Comparison of ENCODE assay signal across 8 cellular contexts in genomic region chr19:37654833-37655688, GRCh38. TPM values are rescaled to one million over a fixed set of nuclear protein-coding genes. Genes with fewer than 3 reads are reported as not detected.
A peak's percentile ranks its signal among the peaks of the same experiment; 100 is the strongest.
DNase-seq lines count a peak whose midpoint lies in the region; ATAC-seq and TF ChIP-seq lines count a peak whose summit lies in the region.

Gene ZFP30 (minus strand): TSS chr19:37655465. CDS start chr19:37647822, 7,643 bp downstream.

- no peak for TF ChIP-seq EP300 in Ishikawa (IDR thresholded peaks at IDR 0.05; ENCODE audit: borderline replicate concordance)

- TF ChIP-seq RAD21 in Ishikawa (IDR thresholded peaks at IDR 0.05; ENCODE audit: low read depth): no peak

- no peak for TF ChIP-seq CTCF in omental fat pad (IDR thresholded peaks at IDR 0.05)

- DNase-seq in D341Med (ENCODE audit: low spot score) (peak; percentile 93), SHP77 treated with DMSO at 0.1 percent for 48 hours (lab: John Stamatoyannopoulos, UW) (peak; percentile 82), glomerular visceral epithelial cell (ENCODE audit: extremely low spot score) (peak; percentile 82), omental fat pad (ENCODE audit: low spot score) (peak; percentile 53), superior temporal gyrus (ENCODE audit: extremely low spot score) (peak; percentile 89)
- DNase-seq in activated naive CD4-positive, alpha-beta T cell treated with anti-CD3 and anti-CD28 coated beads, Interleukin-2, amount 50 U/mL, for 16 hours: peak; percentile 85

- ATAC-seq in GM21526 (IDR thresholded peaks at IDR 0.05; ENCODE audit: low FRiP score, unreplicated experiment) (peak; percentile 56), omental fat pad (ENCODE audit: low FRiP score) (peak; percentile 86)

TF ChIP-seq in Ishikawa, 13 proteins besides CTCF, POLR2A, EP300 and RAD21:
- 0 out of 2 replicates have a peak, but pooled peaks have one; percentile 3 for TF ChIP-seq ZBTB7A (IDR thresholded peaks at IDR 0.05; ENCODE audit: low read depth)
- no peak for TF ChIP-seq CEBPB (IDR thresholded peaks at IDR 0.05)
- peak; percentile 27; the same call in 1 of the 2 replicates for TF ChIP-seq CREB1 (IDR thresholded peaks at IDR 0.05; ENCODE audit: low read depth)
- TF ChIP-seq MAX (IDR thresholded peaks at IDR 0.05): peak; percentile 27; the same call in 1 of the 2 replicates
- no peak for TF ChIP-seq USF1 (IDR thresholded peaks at IDR 0.05)
- no peak for TF ChIP-seq NFIC (IDR thresholded peaks at IDR 0.05)
- no peak for TF ChIP-seq EGR1 (IDR thresholded peaks at IDR 0.05)
- TF ChIP-seq YY1 (IDR thresholded peaks at IDR 0.05; ENCODE audit: low read depth): peak; percentile 53; the same call in 1 of the 2 replicates
- TF ChIP-seq TCF12 (IDR thresholded peaks at IDR 0.05; ENCODE audit: low read depth): 0 out of 2 replicates have a peak, but pooled peaks have one; percentile 5
- TF ChIP-seq FOXM1 (IDR thresholded peaks at IDR 0.05; ENCODE audit: borderline replicate concordance, low read depth): no peak
- no peak for TF ChIP-seq TEAD4 (IDR thresholded peaks at IDR 0.05)
- peak; percentile 30; the same call in 1 of the 2 replicates for TF ChIP-seq REST (IDR thresholded peaks at IDR 0.05; ENCODE audit: low read depth)
- peak; percentile 32; the same call in 1 of the 2 replicates for TF ChIP-seq TAF1 (IDR thresholded peaks at IDR 0.05; ENCODE audit: low read depth)

RNA-seq across cellular contexts. Expression of gene ZFP30, which starts in this region (rescaled TPM):
- 10 to 100 TPM in 2 of 4 donors, 1 to 10 TPM in 2; 9.0 to 16.1 (median 11.1) TPM for total RNA-seq in omental fat pad

Comparison
In these comparisons a context has a peak if more than half of its experiments do, and no peak if none do; other contexts are left out.
1. Peak in every context shown above with its lines: DNase-seq and ATAC-seq.